1 cellular context compared by ENCODE assay signal in the genomic region with DNA sequence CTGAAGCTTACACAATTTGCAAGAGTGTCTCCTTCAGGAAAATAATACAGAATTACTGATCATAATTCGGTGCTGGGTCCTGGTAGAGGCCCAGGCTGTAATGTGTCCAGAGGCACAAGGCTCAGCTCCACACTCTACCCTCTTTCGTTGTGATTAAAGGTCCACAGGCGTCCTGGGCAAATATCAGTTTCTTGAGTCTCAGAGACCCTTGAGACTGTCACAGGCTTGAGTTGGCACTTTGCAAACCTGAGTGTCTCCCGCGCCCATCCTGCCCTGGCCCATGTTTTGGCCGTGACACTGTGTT.
TF ChIP-seq lines count a peak whose summit lies in the region.

No MANE protein-coding gene starts in this region.

TF ChIP-seq in H1, 55 proteins besides CTCF, POLR2A, EP300 and RAD21:
- TF ChIP-seq, protein P1, sequence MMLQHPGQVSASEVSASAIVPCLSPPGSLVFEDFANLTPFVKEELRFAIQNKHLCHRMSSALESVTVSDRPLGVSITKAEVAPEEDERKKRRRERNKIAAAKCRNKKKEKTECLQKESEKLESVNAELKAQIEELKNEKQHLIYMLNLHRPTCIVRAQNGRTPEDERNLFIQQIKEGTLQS (IDR thresholded peaks at IDR 0.05; ENCODE audit: insufficient read depth, low read depth, low read length), result no peak
- TF ChIP-seq TAF7 (optimal IDR thresholded peaks at IDR 0.05; ENCODE audit: borderline replicate concordance, low read depth, low read length), result no peak
- no peak for TF ChIP-seq TEAD4 (IDR thresholded peaks at IDR 0.05; ENCODE audit: low read depth, low read length)
- TF ChIP-seq CEBPB (IDR thresholded peaks at IDR 0.05; ENCODE audit: low read depth, low read length), result no peak
- TF ChIP-seq TBP (IDR thresholded peaks at IDR 0.05; ENCODE audit: low read depth, low read length), result no peak
- no peak for TF ChIP-seq BRCA1 (IDR thresholded peaks at IDR 0.05; ENCODE audit: low read depth, low read length)
- TF ChIP-seq SP1 (IDR thresholded peaks at IDR 0.05; ENCODE audit: low read depth, low read length), result no peak
- no peak for TF ChIP-seq PHF8 (conservative IDR thresholded peaks at IDR 0.05; ENCODE audit: low read depth, low read length)
- TF ChIP-seq SP2 (IDR thresholded peaks at IDR 0.05; ENCODE audit: low read length), result no peak
- TF ChIP-seq TAF1 (IDR thresholded peaks at IDR 0.05; ENCODE audit: low read depth, low read length), result no peak
- TF ChIP-seq, protein P2, sequence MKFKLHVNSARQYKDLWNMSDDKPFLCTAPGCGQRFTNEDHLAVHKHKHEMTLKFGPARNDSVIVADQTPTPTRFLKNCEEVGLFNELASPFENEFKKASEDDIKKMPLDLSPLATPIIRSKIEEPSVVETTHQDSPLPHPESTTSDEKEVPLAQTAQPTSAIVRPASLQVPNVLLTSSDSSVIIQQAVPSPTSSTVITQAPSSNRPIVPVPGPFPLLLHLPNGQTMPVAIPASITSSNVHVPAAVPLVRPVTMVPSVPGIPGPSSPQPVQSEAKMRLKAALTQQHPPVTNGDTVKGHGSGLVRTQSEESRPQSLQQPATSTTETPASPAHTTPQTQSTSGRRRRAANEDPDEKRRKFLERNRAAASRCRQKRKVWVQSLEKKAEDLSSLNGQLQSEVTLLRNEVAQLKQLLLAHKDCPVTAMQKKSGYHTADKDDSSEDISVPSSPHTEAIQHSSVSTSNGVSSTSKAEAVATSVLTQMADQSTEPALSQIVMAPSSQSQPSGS (IDR thresholded peaks at IDR 0.05; ENCODE audit: low read length), result no peak
- no peak for TF ChIP-seq SUZ12 (IDR thresholded peaks at IDR 0.05; ENCODE audit: low read length)
- no peak for TF ChIP-seq NANOG (IDR thresholded peaks at IDR 0.05; ENCODE audit: insufficient read depth, low read depth, low read length, poor library complexity, severe bottlenecking)
- no peak for TF ChIP-seq YY1 (IDR thresholded peaks at IDR 0.05; ENCODE audit: low read depth, low read length)
- TF ChIP-seq TCF12 (IDR thresholded peaks at IDR 0.05; ENCODE audit: low read depth, low read length), result no peak
- no peak for TF ChIP-seq BACH1 (IDR thresholded peaks at IDR 0.05; ENCODE audit: low read length)
